ENCODE assay signal across 28 cellular contexts in genomic region chr16:17561056-17561455, GRCh38.
"Had no signal": no experiment of that assay in that cellular context is flagged by ENCODE, and none has a peak within 500 bp of the region (broad histone marks: within the 10 kb centered on the region; RNA-seq: fewer than 3 reads in every experiment).

No MANE protein-coding gene starts in this region.

- H3K36me3 ChIP-seq: brain microvascular endothelial cell, cardiac muscle cell, MG63 had no signal

- H3K27me3 ChIP-seq: brain microvascular endothelial cell, cardiac muscle cell had no signal

- DNase-seq: activated B cell treated with CpG ODN at 0.5 μM for 24 hours; activated CD4-positive, alpha-beta T cell treated with anti-CD3 and anti-CD28 coated beads for 1 hour; activated CD4-positive, alpha-beta T cell treated with anti-CD3 and anti-CD28 coated beads, Interleukin-2, amount 10 ng/mL, durations not matched to agents 24 days and 14 days; activated CD4-positive, alpha-beta T cell treated with anti-CD3 and anti-CD28 coated beads, Interleukin-2, amount 50 U/mL, for 48 hours; activated CD8-positive, alpha-beta memory T cell treated with anti-CD3 and anti-CD28 coated beads, Interleukin-2, amount 10 ng/mL, durations not matched to agents 7 days and 5 days; activated gamma-delta T cell; activated naive CD4-positive, alpha-beta T cell treated with anti-CD3 and anti-CD28 coated beads for 36 hours; activated T-cell treated with anti-CD3 and anti-CD28 coated beads, Interleukin-2, amount 50 U/mL, for 4 hours; amygdala; brain microvascular endothelial cell; MG63; MV-4-11; NCI-H1092 treated with DMSO at 0.1 percent for 48 hours; NCI-H1436 treated with DMSO at 0.1 percent for 48 hours; NCI-H187; NCI-H446 treated with DMSO at 0.1 percent for 48 hours; NCI-H774; NK-92 treated with Interleukin-12 subunit alpha and Interleukin-12 subunit beta, amount 100 ng/mL, for 24 hours; OCI-M1; RPMI8226; T-cell; T-helper 2 cell; T1000 had no signal

- H3K27ac ChIP-seq: brain microvascular endothelial cell, cardiac muscle cell, SK-N-MC had no signal

- H3K9me3 ChIP-seq: MG63 had no signal

- ATAC-seq: activated CD8-positive, alpha-beta memory T cell treated with anti-CD3 and anti-CD28 coated beads, Interleukin-2, amount 10 ng/mL, durations not matched to agents 7 days and 5 days; activated T-cell treated with anti-CD3 and anti-CD28 coated beads, Interleukin-2, amount 50 U/mL, for 4 hours; activated T-helper 17 cell treated with anti-CD3 and anti-CD28 coated beads, Interleukin-2, amount 50 U/mL, for 72 hours; Panc1; Right ventricle myocardium inferior; T-cell had no signal

- H3K4me3 ChIP-seq: cardiac muscle cell, MG63, SK-N-MC had no signal
